Comparison of ENCODE assay signal across 1 cellular context in the genomic region with DNA sequence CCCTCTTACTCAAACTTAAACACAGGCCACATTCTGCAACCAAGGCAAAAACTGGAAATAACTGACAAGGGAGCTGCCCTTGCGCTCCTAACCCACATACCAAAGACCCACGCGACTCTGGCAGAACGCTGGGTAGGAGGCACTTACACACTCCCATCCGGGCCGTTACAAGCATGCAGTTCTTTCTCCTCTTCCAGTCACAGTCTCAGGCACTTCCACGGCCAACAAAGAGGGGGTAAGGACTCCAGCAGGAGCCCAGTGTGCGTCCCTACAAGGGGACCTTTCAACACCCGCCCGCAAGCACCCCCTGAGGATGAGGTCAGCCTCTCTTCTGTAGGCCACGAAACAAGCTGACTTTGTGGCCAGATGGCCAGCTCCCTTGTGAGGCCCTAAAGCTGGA.
TF ChIP-seq lines count a peak whose summit lies in the region.

No MANE protein-coding gene starts in this region.

TF ChIP-seq in H1, 55 proteins besides CTCF, POLR2A, EP300 and RAD21:
- TF ChIP-seq YY1 (IDR thresholded peaks at IDR 0.05; ENCODE audit: low read depth, low read length) (no peak), SIRT6 (IDR thresholded peaks at IDR 0.05; ENCODE audit: low read length) (no peak), FOSL1 (IDR thresholded peaks at IDR 0.05; ENCODE audit: insufficient read depth, low read depth, low read length) (no peak), TBP (IDR thresholded peaks at IDR 0.05; ENCODE audit: low read depth, low read length) (no peak), HDAC2 (IDR thresholded peaks at IDR 0.05; ENCODE audit: borderline replicate concordance in 1 of 2, low read depth in 2 of 2, low read length in 2 of 2) (no peak), RNF2 (IDR thresholded peaks at IDR 0.05; ENCODE audit: borderline replicate concordance, low read depth, low read length, missing control alignments, poor library complexity, severe bottlenecking) (no peak), BCL11A (IDR thresholded peaks at IDR 0.05; ENCODE audit: low read depth in 2 of 2, low read length in 2 of 2) (no peak), KDM4A (IDR thresholded peaks at IDR 0.05; ENCODE audit: low read depth, low read length, severe bottlenecking) (no peak), TAF1 (IDR thresholded peaks at IDR 0.05; ENCODE audit: low read depth, low read length) (no peak), RBBP5 (IDR thresholded peaks at IDR 0.05; ENCODE audit: borderline replicate concordance, low read depth, low read length) (no peak)
